Comparison of ENCODE assay signal across 11 cellular contexts in genomic region chr3:58350627-58351013, GRCh38. TPM values are rescaled to one million over a fixed set of nuclear protein-coding genes. Genes with fewer than 3 reads are reported as not detected.
A peak's percentile ranks its signal among the peaks of the same experiment; 100 is the strongest.
DNase-seq lines count a peak whose midpoint lies in the region; ATAC-seq and TF ChIP-seq lines count a peak whose summit lies in the region.
"Had no signal": no experiment of that assay in that cellular context is flagged by ENCODE, and none has a peak within 500 bp of the region (broad histone marks: within the 10 kb centered on the region; RNA-seq: fewer than 3 reads in every experiment).

No MANE protein-coding gene starts in this region.

- H3K36me3 Mint-ChIP-seq in activated CD4-positive, alpha-beta memory T cell treated with anti-CD3 and anti-CD28 coated beads, Interleukin-2, amount 10 ng/mL, durations not matched to agents 7 days and 5 days (ENCODE audit: low read depth) = peaks cover 45% of the 10 kb centered on the region
- H3K36me3 Mint-ChIP-seq in activated CD4-positive, alpha-beta memory T cell treated with anti-CD3 and anti-CD28 coated beads for 36 hours = peaks cover 16% of the 10 kb centered on the region

- peak; percentile 39 for TF ChIP-seq POLR2A in NB4 (IDR thresholded peaks at IDR 0.05; ENCODE audit: extremely low read depth, insufficient read length)

- TF ChIP-seq CTCF in NB4 (IDR thresholded peaks at IDR 0.05; ENCODE audit: low read depth, low read length) = no peak
- no peak for TF ChIP-seq CTCF in cardiac fibroblast (IDR thresholded peaks at IDR 0.05; ENCODE audit: low read depth, low read length)
- TF ChIP-seq CTCF in smooth muscle cell (IDR thresholded peaks at IDR 0.05; ENCODE audit: borderline replicate concordance, insufficient read depth, poor library complexity, severe bottlenecking) = no peak
- no peak for TF ChIP-seq CTCF in omental fat pad (IDR thresholded peaks at IDR 0.05)

- peaks cover 6% of the 10 kb centered on the region for H3K4me1 ChIP-seq in smooth muscle cell (ENCODE audit: low read depth)

- POLR2A ChIA-PET in activated CD4-positive, alpha-beta memory T cell treated with anti-CD3 and anti-CD28 coated beads, Interleukin-2, amount 10 ng/mL, durations not matched to agents 7 days and 5 days (lab: Charles Lee) = interaction anchor here (2.2 to 3.2 kb wide), 4 partner anchors 11 to 44 kb away, joined by 7 to 26 read pairs (median 12); partner anchors contain the start of genes HTD2, PXK and RPP14
- POLR2A ChIA-PET in activated CD4-positive, alpha-beta memory T cell treated with anti-CD3 and anti-CD28 coated beads for 36 hours (lab: Charles Lee) = no interaction called here

- H3K4me2 ChIP-seq in smooth muscle cell = peak overlapping the region; percentile 48

- CTCF ChIA-PET in activated CD4-positive, alpha-beta memory T cell treated with anti-CD3 and anti-CD28 coated beads, Interleukin-2, amount 10 ng/mL, durations not matched to agents 7 days and 5 days (lab: Charles Lee) = interaction anchor here (0.7 to 5.9 kb wide), 7 partner anchors 13 to 117 kb away, joined by 3 to 76 read pairs (median 7); partner anchors contain the start of genes HTD2 and RPP14
- CTCF ChIA-PET in activated CD4-positive, alpha-beta memory T cell treated with anti-CD3 and anti-CD28 coated beads for 36 hours (lab: Charles Lee) = interaction anchor here (0.9 to 2.5 kb wide), 4 partner anchors 15 to 79 kb away, joined by 3 to 10 read pairs (median 5); partner anchors contain the start of genes HTD2 and RPP14

- H3K27me3 ChIP-seq in smooth muscle cell (ENCODE audit: low read depth) = no peaks in the 10 kb centered on the region

- no peak for DNase-seq in activated CD4-positive, alpha-beta memory T cell treated with anti-CD3 and anti-CD28 coated beads, Interleukin-2, amount 10 ng/mL, durations not matched to agents 7 days and 5 days
- no peak for DNase-seq in activated CD4-positive, alpha-beta memory T cell treated with anti-CD3 and anti-CD28 coated beads for 36 hours
- DNase-seq in NB4 (ENCODE audit: low read depth) = peak; percentile 91
- DNase-seq in cardiac fibroblast (ENCODE audit: low read depth in 2 of 2) = peak; percentile 44 to 46
- DNase-seq in smooth muscle cell (lab: John Stamatoyannopoulos, UW; ENCODE audit: unreplicated experiment) = no peak
- no peak for DNase-seq in DMS53 treated with DMSO at 0.1 percent for 48 hours (lab: John Stamatoyannopoulos, UW; ENCODE audit: unreplicated experiment)
- DNase-seq in omental fat pad (ENCODE audit: low spot score) = no peak
- DNase-seq in NCI-H2196 (lab: John Stamatoyannopoulos, UW; ENCODE audit: unreplicated experiment) = no peak
- DNase-seq: NCI-H82 had no signal

- H3K9ac ChIP-seq in smooth muscle cell (ENCODE audit: low read depth) = no peak overlapping the region

- H3K4me1 Mint-ChIP-seq in activated CD4-positive, alpha-beta memory T cell treated with anti-CD3 and anti-CD28 coated beads, Interleukin-2, amount 10 ng/mL, durations not matched to agents 7 days and 5 days = peaks cover 89% of the 10 kb centered on the region
- H3K4me1 Mint-ChIP-seq in activated CD4-positive, alpha-beta memory T cell treated with anti-CD3 and anti-CD28 coated beads for 36 hours (ENCODE audit: low read depth) = peaks cover 47% of the 10 kb centered on the region

- H3F3A ChIP-seq in smooth muscle cell (ENCODE audit: low read depth) = no peaks in the 10 kb centered on the region

- intact Hi-C loops in activated CD4-positive, alpha-beta memory T cell treated with anti-CD3 and anti-CD28 coated beads for 36 hours (cut with micrococcal nuclease) = no loop called here

- WGBS in smooth muscle cell (ENCODE audit: low lambda C conversion rate) = 82% methylated on average over 2 of the region's 2 CpGs

- no peak overlapping the region for H2AFZ ChIP-seq in smooth muscle cell (ENCODE audit: low read depth)

- H3K27ac Mint-ChIP-seq in activated CD4-positive, alpha-beta memory T cell treated with anti-CD3 and anti-CD28 coated beads, Interleukin-2, amount 10 ng/mL, durations not matched to agents 7 days and 5 days = peak overlapping the region; percentile 83
- no peak overlapping the region for H3K27ac Mint-ChIP-seq in activated CD4-positive, alpha-beta memory T cell treated with anti-CD3 and anti-CD28 coated beads for 36 hours

- peaks cover 61% of the 10 kb centered on the region for H3K79me2 ChIP-seq in smooth muscle cell (ENCODE audit: low read depth)

- peak overlapping the region; percentile 35 for H3K27ac ChIP-seq in smooth muscle cell (ENCODE audit: low read depth)
- H3K27ac ChIP-seq: epithelial cell of prostate had no signal

- no peaks in the 10 kb centered on the region for H3K9me3 Mint-ChIP-seq in activated CD4-positive, alpha-beta memory T cell treated with anti-CD3 and anti-CD28 coated beads, Interleukin-2, amount 10 ng/mL, durations not matched to agents 7 days and 5 days
- no peaks in the 10 kb centered on the region for H3K9me3 Mint-ChIP-seq in activated CD4-positive, alpha-beta memory T cell treated with anti-CD3 and anti-CD28 coated beads for 36 hours
- H3K9me3 Mint-ChIP-seq: nephron had no signal

- no peak for ATAC-seq in omental fat pad (ENCODE audit: low FRiP score)

- H3K4me3 Mint-ChIP-seq in activated CD4-positive, alpha-beta memory T cell treated with anti-CD3 and anti-CD28 coated beads, Interleukin-2, amount 10 ng/mL, durations not matched to agents 7 days and 5 days = no peak overlapping the region
- H3K4me3 Mint-ChIP-seq in activated CD4-positive, alpha-beta memory T cell treated with anti-CD3 and anti-CD28 coated beads for 36 hours = no peak overlapping the region
- H3K4me3 Mint-ChIP-seq: nephron had no signal

- H3K4me3 ChIP-seq in NB4 (ENCODE audit: low read depth, low read length) (peak overlapping the region; percentile 54), cardiac fibroblast (replicated peaks in 1 of 2; ENCODE audit: low read depth in 2 of 2, low read length in 2 of 2) (no peak overlapping the region), smooth muscle cell (no peak overlapping the region)

- no peaks in the 10 kb centered on the region for H3K9me3 ChIP-seq in smooth muscle cell (replicated peaks; ENCODE audit: low read depth)

- no peaks in the 10 kb centered on the region for H3K36me3 ChIP-seq in smooth muscle cell (ENCODE audit: low read depth)

- no peaks in the 10 kb centered on the region for H3K27me3 Mint-ChIP-seq in activated CD4-positive, alpha-beta memory T cell treated with anti-CD3 and anti-CD28 coated beads, Interleukin-2, amount 10 ng/mL, durations not matched to agents 7 days and 5 days
- no peaks in the 10 kb centered on the region for H3K27me3 Mint-ChIP-seq in activated CD4-positive, alpha-beta memory T cell treated with anti-CD3 and anti-CD28 coated beads for 36 hours

- H4K20me1 ChIP-seq in smooth muscle cell (ENCODE audit: low read depth) = peaks cover 30% of the 10 kb centered on the region

RNA-seq across cellular contexts. Expression of gene PXK, which starts 17.9 kb away (rescaled TPM):
- 10 to 100 TPM; 50.7 to 51.2 TPM for total RNA-seq in activated CD4-positive, alpha-beta memory T cell treated with anti-CD3 and anti-CD28 coated beads, Interleukin-2, amount 10 ng/mL, durations not matched to agents 7 days and 5 days
- total RNA-seq in activated CD4-positive, alpha-beta memory T cell treated with anti-CD3 and anti-CD28 coated beads for 36 hours = 10 to 100 TPM; 40.9 to 45.4 TPM
- total RNA-seq in smooth muscle cell (30.5 and 33.3 TPM in 2 replicates), omental fat pad (10 to 100 TPM; 25.3 to 51.2 (median 39.3) TPM)
- 23.8 and 25.1 TPM in 2 replicates for polyA plus RNA-seq in smooth muscle cell

RNA-seq across cellular contexts. Expression of gene HTD2, which starts 44.3 kb away (rescaled TPM):
- 1 to 10 TPM; 6.3 to 8.5 TPM for total RNA-seq in activated CD4-positive, alpha-beta memory T cell treated with anti-CD3 and anti-CD28 coated beads, Interleukin-2, amount 10 ng/mL, durations not matched to agents 7 days and 5 days
- 1 to 10 TPM; 7.6 to 9.5 TPM for total RNA-seq in activated CD4-positive, alpha-beta memory T cell treated with anti-CD3 and anti-CD28 coated beads for 36 hours
- total RNA-seq in smooth muscle cell = 16.9 and 19.6 TPM in 2 replicates
- polyA plus RNA-seq in smooth muscle cell = 19.4 and 19.7 TPM in 2 replicates
- total RNA-seq in omental fat pad = 10 to 100 TPM in 2 of 4 donors, 1 to 10 TPM in 2; 8.4 to 12.6 (median 10.4) TPM

RNA-seq across cellular contexts. Expression of gene RPP14, which starts 44.6 kb away (rescaled TPM):
- total RNA-seq in activated CD4-positive, alpha-beta memory T cell treated with anti-CD3 and anti-CD28 coated beads, Interleukin-2, amount 10 ng/mL, durations not matched to agents 7 days and 5 days = 10 to 100 TPM; 10.7 to 11.2 TPM
- total RNA-seq in activated CD4-positive, alpha-beta memory T cell treated with anti-CD3 and anti-CD28 coated beads for 36 hours = 10 to 100 TPM; 14.0 to 15.4 TPM
- total RNA-seq in smooth muscle cell (10.4 and 17.4 TPM in 2 replicates), omental fat pad (10 to 100 TPM in 1 of 4 donors, 1 to 10 TPM in 3; 8.1 to 12.5 (median 8.8) TPM)
- polyA plus RNA-seq in smooth muscle cell = 7.7 and 9.8 TPM in 2 replicates

Comparison
In these comparisons a context has a peak if more than half of its experiments do, and no peak if none do; other contexts are left out.
1. DNase-seq: peak in NB4 (single experiment) and cardiac fibroblast (2 of 2); none in activated CD4-positive, alpha-beta memory T cell treated with anti-CD3 and anti-CD28 coated beads, Interleukin-2, amount 10 ng/mL, durations not matched to agents 7 days and 5 days (single experiment), activated CD4-positive, alpha-beta memory T cell treated with anti-CD3 and anti-CD28 coated beads for 36 hours (single experiment), smooth muscle cell (single experiment), DMS53 treated with DMSO at 0.1 percent for 48 hours (single experiment), omental fat pad (single experiment) and NCI-H2196 (single experiment).